Comparison of ENCODE assay signal across 10 cellular contexts in the genomic region with DNA sequence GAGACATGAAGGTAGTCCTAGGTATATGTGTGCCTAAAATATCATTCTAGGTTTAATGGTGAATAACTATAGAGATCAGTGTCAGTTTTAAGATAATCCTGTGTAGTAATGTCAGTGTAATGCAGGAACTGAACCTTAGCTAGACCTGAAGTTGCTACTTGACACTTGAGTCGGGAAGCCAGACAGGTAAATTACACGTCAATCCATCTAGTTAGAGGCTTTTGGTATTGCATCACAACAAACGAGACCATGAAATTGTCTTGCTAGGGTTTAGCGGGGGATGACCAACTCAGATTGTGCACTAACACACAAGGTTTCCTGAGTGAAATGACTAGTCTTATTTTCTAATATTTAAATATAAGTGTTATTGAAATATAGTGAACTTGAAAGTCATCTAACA. TPM values are rescaled to one million over a fixed set of nuclear protein-coding genes. Genes with fewer than 3 reads are reported as not detected.
A peak's percentile ranks its signal among the peaks of the same experiment; 100 is the strongest.
DNase-seq lines count a peak whose midpoint lies in the region; ATAC-seq, FAIRE-seq and TF ChIP-seq lines count a peak whose summit lies in the region.
"Had no signal": no experiment of that assay in that cellular context is flagged by ENCODE, and none has a peak within 500 bp of the region (broad histone marks: within the 10 kb centered on the region; RNA-seq: fewer than 3 reads in every experiment).

No MANE protein-coding gene starts in this region.

- H3K27ac Mint-ChIP-seq in activated T-cell treated with anti-CD3 and anti-CD28 coated beads, Interleukin-2, amount 50 U/mL, for 72 hours: no peak overlapping the region
- peak overlapping the region; percentile 82 for H3K27ac Mint-ChIP-seq in activated CD8-positive, alpha-beta T cell treated with anti-CD3 and anti-CD28 coated beads for 36 hours

- WGBS in thymus: 91% methylated on average over 4 of the region's 4 CpGs

- H3K27me3 Mint-ChIP-seq in activated T-cell treated with anti-CD3 and anti-CD28 coated beads, Interleukin-2, amount 50 U/mL, for 72 hours (ENCODE audit: low read depth): no peaks in the 10 kb centered on the region
- no peaks in the 10 kb centered on the region for H3K27me3 Mint-ChIP-seq in activated CD8-positive, alpha-beta T cell treated with anti-CD3 and anti-CD28 coated beads for 36 hours

- no peaks in the 10 kb centered on the region for H3K9me3 Mint-ChIP-seq in activated T-cell treated with anti-CD3 and anti-CD28 coated beads, Interleukin-2, amount 50 U/mL, for 72 hours
- H3K9me3 Mint-ChIP-seq in activated CD8-positive, alpha-beta T cell treated with anti-CD3 and anti-CD28 coated beads for 36 hours: no peaks in the 10 kb centered on the region

- H3K4me3 ChIP-seq in left lung (no peak overlapping the region), thymus (ENCODE audit: low read length) (peak overlapping the region; percentile 9), kidney (ENCODE audit: low read length in 2 of 2) (peak overlapping the region in 1 of 2 donors; percentile 37)

- CTCF ChIA-PET in activated CD8-positive, alpha-beta T cell treated with anti-CD3 and anti-CD28 coated beads for 36 hours (lab: Charles Lee): interaction anchor here (0.8 to 9.1 kb wide), 13 partner anchors 7 to 566 kb away, joined by 3 to 111 read pairs (median 5); no protein-coding TSS in a partner anchor

- intact Hi-C loops in activated CD8-positive, alpha-beta T cell treated with anti-CD3 and anti-CD28 coated beads for 36 hours (cut with micrococcal nuclease): loop anchor here (5.0 kb wide), 1 partner anchor 78 kb away; no protein-coding TSS in a partner anchor
- intact Hi-C loops in left lung (cut with DNase I) (no loop called here), kidney (cut with DNase I) (no loop called here)

- H3K9me3 ChIP-seq in left lung: no peaks in the 10 kb centered on the region
- H3K9me3 ChIP-seq in thymus (ENCODE audit: control insufficient read depth): no peaks in the 10 kb centered on the region
- H3K9me3 ChIP-seq in kidney (ENCODE audit: control insufficient read depth in 1 of 2, low read length in 2 of 2): no peaks in the 10 kb centered on the region
- H3K9me3 ChIP-seq: body of pancreas had no signal

- H3K27ac ChIP-seq in left lung (peak overlapping the region; percentile 99), thymus (ENCODE audit: low read depth) (no peak overlapping the region), kidney (ENCODE audit: low read depth in 2 of 2, low read length in 2 of 2) (peak overlapping the region in 1 of 2 donors; percentile 78)

- peaks cover 71% of the 10 kb centered on the region for H3K4me1 Mint-ChIP-seq in activated T-cell treated with anti-CD3 and anti-CD28 coated beads, Interleukin-2, amount 50 U/mL, for 72 hours (ENCODE audit: low read depth)
- peaks cover 64% of the 10 kb centered on the region for H3K4me1 Mint-ChIP-seq in activated CD8-positive, alpha-beta T cell treated with anti-CD3 and anti-CD28 coated beads for 36 hours (ENCODE audit: low read depth)

- H3K27me3 ChIP-seq in left lung: no peaks in the 10 kb centered on the region
- no peaks in the 10 kb centered on the region for H3K27me3 ChIP-seq in thymus (ENCODE audit: control insufficient read depth, insufficient read depth)
- H3K27me3 ChIP-seq: body of pancreas had no signal

- no peak for DNase-seq in activated T-cell treated with anti-CD3 and anti-CD28 coated beads, Interleukin-2, amount 50 U/mL, for 72 hours
- no peak for DNase-seq in activated T-cell treated with anti-CD3 and anti-CD28 coated beads for 4 hours
- DNase-seq in activated CD8-positive, alpha-beta T cell treated with anti-CD3 and anti-CD28 coated beads for 36 hours: no peak
- DNase-seq in left lung: no peak
- DNase-seq in NCI-H2196 (lab: John Stamatoyannopoulos, UW; ENCODE audit: unreplicated experiment): no peak
- no peak for DNase-seq in kidney
- DNase-seq: T1000 had no signal

- H3K36me3 Mint-ChIP-seq in activated T-cell treated with anti-CD3 and anti-CD28 coated beads, Interleukin-2, amount 50 U/mL, for 72 hours (ENCODE audit: insufficient read depth in 2 of 2): peaks cover 0 to 8% of the 10 kb centered on the region in 2 donors
- peaks cover 20% of the 10 kb centered on the region for H3K36me3 Mint-ChIP-seq in activated CD8-positive, alpha-beta T cell treated with anti-CD3 and anti-CD28 coated beads for 36 hours (ENCODE audit: low read depth)

- no peak for TF ChIP-seq CTCF in activated CD8-positive, alpha-beta T cell treated with anti-CD3 and anti-CD28 coated beads for 36 hours (IDR thresholded peaks at IDR 0.05)
- TF ChIP-seq CTCF in left lung (IDR thresholded peaks at IDR 0.05) (no peak), kidney (IDR thresholded peaks at IDR 0.05; ENCODE audit: borderline replicate concordance, extremely low read depth, insufficient read depth) (no peak)

- peak overlapping the region; percentile 85 to 94 for H3K4me3 Mint-ChIP-seq in activated T-cell treated with anti-CD3 and anti-CD28 coated beads, Interleukin-2, amount 50 U/mL, for 72 hours
- H3K4me3 Mint-ChIP-seq in activated CD8-positive, alpha-beta T cell treated with anti-CD3 and anti-CD28 coated beads for 36 hours: peak overlapping the region; percentile 78

- peaks cover 0 to 7% of the 10 kb centered on the region in 2 donors for H3K36me3 ChIP-seq in left lung
- peaks cover 17% of the 10 kb centered on the region for H3K36me3 ChIP-seq in thymus (ENCODE audit: control insufficient read depth, insufficient read depth)
- H3K36me3 ChIP-seq in kidney (ENCODE audit: control insufficient read depth in 1 of 2, insufficient read depth in 2 of 2, low read length in 2 of 2): no peaks in the 10 kb centered on the region

- H3K9ac ChIP-seq in kidney (ENCODE audit: low read length in 2 of 2): peak overlapping the region in 1 of 2 donors; percentile 27

- FAIRE-seq in kidney (lab: Jason Lieb, UNC): no peak

- H3K4me1 ChIP-seq in left lung: peaks cover 29 to 52% of the 10 kb centered on the region in 2 donors
- H3K4me1 ChIP-seq in thymus (ENCODE audit: control insufficient read depth, insufficient read depth, low read length): peaks cover 8% of the 10 kb centered on the region
- H3K4me1 ChIP-seq in kidney (ENCODE audit: control insufficient read depth in 1 of 2, insufficient read depth in 1 of 2, low read depth in 1 of 2, low read length in 2 of 2): peaks cover 12 to 19% of the 10 kb centered on the region in 2 donors

- ATAC-seq in activated T-cell treated with anti-CD3 and anti-CD28 coated beads, Interleukin-2, amount 50 U/mL, for 72 hours (replicated peaks in 1 of 2): no peak
- no peak for ATAC-seq in activated CD8-positive, alpha-beta T cell treated with anti-CD3 and anti-CD28 coated beads for 36 hours
- ATAC-seq in left lung: no peak
- ATAC-seq in GM21619 (IDR thresholded peaks at IDR 0.05; ENCODE audit: unreplicated experiment): no peak
- ATAC-seq: body of pancreas had no signal

- POLR2A ChIA-PET in activated CD8-positive, alpha-beta T cell treated with anti-CD3 and anti-CD28 coated beads for 36 hours (lab: Charles Lee): interaction anchor here (1.2 to 3.4 kb wide), 5 partner anchors 8 to 89 kb away, joined by 3 to 16 read pairs (median 7); no protein-coding TSS in a partner anchor

RNA-seq across cellular contexts. Expression of gene YPEL5, which starts 2.0 kb away (rescaled TPM):
- 10 to 100 TPM; 93.3 to 94.3 TPM for total RNA-seq in activated T-cell treated with anti-CD3 and anti-CD28 coated beads, Interleukin-2, amount 50 U/mL, for 72 hours
- 10 to 100 TPM; 28.0 to 28.4 TPM for total RNA-seq in activated CD8-positive, alpha-beta T cell treated with anti-CD3 and anti-CD28 coated beads for 36 hours
- total RNA-seq in left lung: 100 to 1,000 TPM in 1 of 2 donors, 10 to 100 TPM in 1; 58.5 to 118 TPM
- polyA plus RNA-seq in thymus: 133 TPM
- 109 TPM for total RNA-seq in kidney
- 102 TPM for polyA plus RNA-seq in kidney (ENCODE audit: insufficient read depth, low read depth, low replicate concordance)
